In genomic region chr22:47192651-47193437, GRCh38 we compare ENCODE assay signal across 10 cellular contexts.
DNase-seq lines count a peak whose midpoint lies in the region; ATAC-seq and TF ChIP-seq lines count a peak whose summit lies in the region.
"Had no signal": no experiment of that assay in that cellular context is flagged by ENCODE, and none has a peak within 500 bp of the region (broad histone marks: within the 10 kb centered on the region; RNA-seq: fewer than 3 reads in every experiment).

No MANE protein-coding gene starts in this region.

- ATAC-seq in esophagus mucosa, result peak; percentile 79

- H3K36me3 ChIP-seq in transverse colon, result no peaks in the 10 kb centered on the region

- DNase-seq in activated effector memory CD4-positive, alpha-beta T cell treated with anti-CD3 and anti-CD28 coated beads, Interleukin-2, amount 50 U/mL, for 16 hours, result peak; percentile 62
- DNase-seq in activated effector memory CD4-positive, alpha-beta T cell treated with Interleukin-2 at 50 U/mL for 16 hours, result no peak
- DNase-seq in NCI-H226 (peak; percentile 13), transverse colon (peak; percentile 84), NCI-H2081 treated with DMSO at 0.1 percent for 48 hours (lab: John Stamatoyannopoulos, UW) (no peak), RKO (ENCODE audit: low spot score) (no peak)
- DNase-seq in central memory CD4-positive, alpha-beta T cell, result no peak
- DNase-seq: CD4-positive, alpha-beta memory T cell; stimulated activated naive CD4-positive, alpha-beta T cell treated with Interleukin-2 at 50 U/mL for 16 hours had no signal

- no peak for TF ChIP-seq EP300 in transverse colon (IDR thresholded peaks at IDR 0.05; ENCODE audit: low read depth)

- TF ChIP-seq CTCF in transverse colon (IDR thresholded peaks at IDR 0.05), result no peak

- intact Hi-C loops in transverse colon (cut with DNase I; ENCODE audit: low total_unique reads), result no loop called here

- no peak overlapping the region for H3K27ac ChIP-seq in transverse colon

- in situ Hi-C loops in transverse colon (cut with MboI; ENCODE audit: low pct_ligation_motif_present in 1 of 4, low pct_unique_long_range_greater_than_20kb in 1 of 4, low sequenced_read_pairs in 3 of 4), result no loop called here

- no peak for TF ChIP-seq POLR2A in transverse colon (IDR thresholded peaks at IDR 0.05)

- 55% methylated on average over 25 of the region's 32 CpGs; no CpG with 5 or more reads in 1 of the 2 donors for WGBS in transverse colon (ENCODE audit: low coverage in 1 of 2), 2 donors

- no peaks in the 10 kb centered on the region for H3K27me3 ChIP-seq in transverse colon

- H3K4me1 ChIP-seq in transverse colon, result peaks cover 0 to 5% (median 4%) of the 10 kb centered on the region in 4 donors

- H3K4me3 ChIP-seq in transverse colon, result no peak overlapping the region

- H3K9me3 ChIP-seq in transverse colon, result no peaks in the 10 kb centered on the region

Comparison
In these comparisons a context has a peak if more than half of its experiments do, and no peak if none do; other contexts are left out.
1. DNase-seq: peak in activated effector memory CD4-positive, alpha-beta T cell treated with anti-CD3 and anti-CD28 coated beads, Interleukin-2, amount 50 U/mL, for 16 hours (single experiment), NCI-H226 (single experiment) and transverse colon (single experiment); none in activated effector memory CD4-positive, alpha-beta T cell treated with Interleukin-2 at 50 U/mL for 16 hours (single experiment), central memory CD4-positive, alpha-beta T cell (single experiment), NCI-H2081 treated with DMSO at 0.1 percent for 48 hours (single experiment) and RKO (single experiment).